Comparison of ENCODE assay signal across 7 cellular contexts in genomic region chr9:129140397-129141065, GRCh38. TPM values are rescaled to one million over a fixed set of nuclear protein-coding genes. Genes with fewer than 3 reads are reported as not detected.
DNase-seq lines count a peak whose midpoint lies in the region; ATAC-seq and TF ChIP-seq lines count a peak whose summit lies in the region.

No MANE protein-coding gene starts in this region.

- in situ Hi-C loops in HAP-1 (cut with MboI; ENCODE audit: low sequenced_read_pairs): no loop called here

- no peak for TF ChIP-seq EP300 in gastroesophageal sphincter (IDR thresholded peaks at IDR 0.05)

- H3K4me3 ChIP-seq in GM12864 (ENCODE audit: low read depth, low read length) (peak overlapping the region; percentile 51), HAP-1 (peak overlapping the region; percentile 23), gastroesophageal sphincter (peak overlapping the region; percentile 41 to 55), neutrophil (ENCODE audit: low read depth in 1 of 2, low read length in 1 of 2) (no peak overlapping the region)

- H3K4me1 ChIP-seq in HAP-1 (peaks cover 34% of the 10 kb centered on the region), gastroesophageal sphincter (peaks cover 14 to 87% (median 73%) of the 10 kb centered on the region in 3 donors), neutrophil (ENCODE audit: control insufficient read depth in 1 of 2, insufficient read depth in 1 of 2, low read depth in 1 of 2, low read length in 1 of 2) (peaks cover 26 to 28% of the 10 kb centered on the region in 2 experiments)

- TF ChIP-seq CTCF in GM12864 (IDR thresholded peaks at IDR 0.05; ENCODE audit: low read depth, low read length, missing control alignments) (no peak), gastroesophageal sphincter (IDR thresholded peaks at IDR 0.05) (no peak), neutrophil (IDR thresholded peaks at IDR 0.05) (no peak)

- WGBS in gastroesophageal sphincter (ENCODE audit: low coverage in 1 of 2), 2 donors: 0 to 11% methylated on average over 1 to 3 of the region's 8 CpGs

- H3K27me3 ChIP-seq in HAP-1 (ENCODE audit: low read depth) (no peaks in the 10 kb centered on the region), gastroesophageal sphincter (no peaks in the 10 kb centered on the region), neutrophil (no peaks in the 10 kb centered on the region)

- H3K36me3 ChIP-seq in HAP-1 (replicated peaks): peaks cover 34% of the 10 kb centered on the region
- H3K36me3 ChIP-seq in gastroesophageal sphincter: peaks cover 0 to 35% of the 10 kb centered on the region in 2 donors
- peaks cover 45% of the 10 kb centered on the region for H3K36me3 ChIP-seq in neutrophil

- H3K9me3 ChIP-seq in HAP-1 (no peaks in the 10 kb centered on the region), gastroesophageal sphincter (no peaks in the 10 kb centered on the region), neutrophil (no peaks in the 10 kb centered on the region)

- H3K27ac ChIP-seq in gastroesophageal sphincter (peak overlapping the region; percentile 95 to 100 (median 97)), neutrophil (peak overlapping the region; percentile 68)

- no peak for ATAC-seq in gastroesophageal sphincter

- DNase-seq in GM12864 (ENCODE audit: low read depth) (no peak), HAP-1 (ENCODE audit: low spot score in 2 of 2) (peak; percentile 54 to 83), NCI-H1105 (lab: John Stamatoyannopoulos, UW) (peak; percentile 7), AML-193 (lab: John Stamatoyannopoulos, UW) (no peak)
- peak; percentile 67 to 72 for DNase-seq in activated T-cell treated with anti-CD3 and anti-CD28 coated beads, Interleukin-2, amount 50 U/mL, for 48 hours

- TF ChIP-seq POLR2A in gastroesophageal sphincter (IDR thresholded peaks at IDR 0.05): peak in 1 of 2 donors; percentile 3

RNA-seq across cellular contexts. Expression of gene PTPA, which starts 29.3 kb away (rescaled TPM):
- 100 to 1,000 TPM in 1 of 4 donors, 10 to 100 TPM in 3; 58.7 to 100 (median 71.6) TPM for total RNA-seq in gastroesophageal sphincter

RNA-seq across cellular contexts. Expression of gene CRAT, which starts 29.9 kb away (rescaled TPM):
- total RNA-seq in gastroesophageal sphincter: 10 to 100 TPM; 59.6 to 91.2 (median 67.5) TPM

RNA-seq across cellular contexts. Expression of gene IER5L, which starts 37.5 kb away (rescaled TPM):
- 10 to 100 TPM in 2 of 4 donors, 1 to 10 TPM in 2; 7.4 to 14.3 (median 10.4) TPM for total RNA-seq in gastroesophageal sphincter

RNA-seq across cellular contexts. Expression of gene DOLPP1, which starts 59.6 kb away (rescaled TPM):
- total RNA-seq in gastroesophageal sphincter: 1 to 10 TPM; 2.7 to 6.2 (median 6.0) TPM

Comparison
In these comparisons a context has a peak if more than half of its experiments do, and no peak if none do; other contexts are left out.
1. DNase-seq: peak in HAP-1 (2 of 2), NCI-H1105 (single experiment) and activated T-cell treated with anti-CD3 and anti-CD28 coated beads, Interleukin-2, amount 50 U/mL, for 48 hours (2 of 2); none in GM12864 (single experiment) and AML-193 (0 of 2).
2. H3K4me3 ChIP-seq: peak in GM12864 (single experiment), HAP-1 (single experiment) and gastroesophageal sphincter (2 of 2); none in neutrophil (0 of 2).